Comparison of ENCODE assay signal across 2 cellular contexts in the genomic region with DNA sequence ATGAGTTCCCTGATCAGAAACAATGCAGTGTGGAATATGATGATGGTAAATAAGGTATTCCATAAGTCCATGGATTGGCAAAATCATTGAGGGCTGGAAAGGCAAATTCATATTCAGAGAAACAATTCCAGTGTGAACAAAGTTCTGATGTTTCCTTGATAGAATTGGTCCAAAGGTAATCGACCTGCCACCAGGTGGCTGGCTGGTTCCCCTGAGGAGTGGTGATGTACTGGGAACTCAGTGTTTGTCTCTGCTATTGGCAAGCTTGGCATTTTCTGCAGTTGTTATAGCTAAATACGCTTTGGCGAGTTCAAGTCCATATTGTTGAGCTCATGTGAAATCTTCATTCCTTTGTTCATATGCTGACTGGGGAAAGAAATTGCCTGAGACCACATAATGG.
TF ChIP-seq lines count a peak whose summit lies in the region.

No MANE protein-coding gene starts in this region.

TF ChIP-seq in GM23338, 12 proteins besides CTCF, POLR2A, EP300 and RAD21:
- TF ChIP-seq REST (IDR thresholded peaks at IDR 0.05; ENCODE audit: unreplicated experiment): no peak
- TF ChIP-seq EZH2 (IDR thresholded peaks at IDR 0.05; ENCODE audit: low read depth, unreplicated experiment): no peak
- TF ChIP-seq STAT1 (IDR thresholded peaks at IDR 0.05; ENCODE audit: unreplicated experiment): no peak
- TF ChIP-seq ZNF462 (CRISPR knock-in tag; IDR thresholded peaks at IDR 0.05): no peak
- TF ChIP-seq CREB1 (CRISPR knock-in tag; IDR thresholded peaks at IDR 0.05; ENCODE audit: low read depth): no peak
- TF ChIP-seq EZH2phosphoT487 (IDR thresholded peaks at IDR 0.05; ENCODE audit: unreplicated experiment): no peak
- no peak for TF ChIP-seq POLR2AphosphoS5 (IDR thresholded peaks at IDR 0.05; ENCODE audit: low read depth)

TF ChIP-seq in H1, 55 proteins besides CTCF, POLR2A, EP300 and RAD21:
- TF ChIP-seq BCL11A (IDR thresholded peaks at IDR 0.05; ENCODE audit: low read depth in 2 of 2, low read length in 2 of 2) (no peak), TCF12 (IDR thresholded peaks at IDR 0.05; ENCODE audit: low read depth, low read length) (no peak), SP2 (IDR thresholded peaks at IDR 0.05; ENCODE audit: low read length) (no peak), PHF8 (conservative IDR thresholded peaks at IDR 0.05; ENCODE audit: low read depth, low read length) (no peak), BRCA1 (IDR thresholded peaks at IDR 0.05; ENCODE audit: low read depth, low read length) (no peak), HDAC2 (IDR thresholded peaks at IDR 0.05; ENCODE audit: borderline replicate concordance in 1 of 2, low read depth in 2 of 2, low read length in 2 of 2) (no peak), RXRA (IDR thresholded peaks at IDR 0.05; ENCODE audit: insufficient read depth, low read depth, low read length) (no peak), JUND (IDR thresholded peaks at IDR 0.05; ENCODE audit: low read length) (no peak), CTBP2 (IDR thresholded peaks at IDR 0.05; ENCODE audit: borderline replicate concordance, insufficient read depth, insufficient read length, low read length) (no peak), GTF2F1 (IDR thresholded peaks at IDR 0.05; ENCODE audit: borderline replicate concordance, low read depth, low read length) (no peak), ATF3 (IDR thresholded peaks at IDR 0.05; ENCODE audit: insufficient read depth, low read depth, low read length) (no peak), SP4 (IDR thresholded peaks at IDR 0.05; ENCODE audit: low read length) (no peak), USF2 (IDR thresholded peaks at IDR 0.05; ENCODE audit: low read length) (no peak), RBBP5 (IDR thresholded peaks at IDR 0.05; ENCODE audit: borderline replicate concordance, low read depth, low read length) (no peak), POLR2AphosphoS5 (IDR thresholded peaks at IDR 0.05; ENCODE audit: low read depth, low read length) (no peak), ASH2L (IDR thresholded peaks at IDR 0.05; ENCODE audit: low read length) (no peak), SIX5 (IDR thresholded peaks at IDR 0.05; ENCODE audit: low read depth, low read length) (no peak)
TF ChIP-seq in H1: peak in this region for 0.
